In the genomic region with DNA sequence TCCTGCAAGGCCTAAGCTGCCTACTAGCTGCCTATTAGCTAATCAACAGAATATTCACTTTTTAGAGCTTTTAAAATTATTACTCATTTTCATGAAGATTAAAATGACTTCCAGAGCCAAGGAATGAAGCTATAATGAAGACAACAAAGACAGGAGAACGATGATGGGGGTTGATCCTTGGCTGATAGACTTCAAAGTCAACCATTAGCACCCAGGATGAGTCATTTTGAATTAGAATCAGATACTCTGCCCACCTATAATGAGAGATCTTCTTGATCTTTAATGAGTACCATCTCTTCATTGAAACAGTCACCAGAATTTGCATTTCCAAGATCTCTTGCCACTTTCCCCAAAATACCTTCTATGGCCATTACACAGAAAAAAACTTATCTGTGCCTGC, we compare ENCODE assay signal across 39 cellular contexts.
"Had no signal": no experiment of that assay in that cellular context is flagged by ENCODE, and none has a peak within 500 bp of the region (broad histone marks: within the 10 kb centered on the region; RNA-seq: fewer than 3 reads in every experiment).

No MANE protein-coding gene starts in this region.

- H3K4me1 ChIP-seq: adrenal gland, ascending aorta, body of pancreas, breast epithelium, colonic mucosa had no signal

- H3K9me3 Mint-ChIP-seq: activated naive CD4-positive, alpha-beta T cell treated with anti-CD3 and anti-CD28 coated beads for 36 hours; activated naive CD4-positive, alpha-beta T cell treated with anti-CD3 and anti-CD28 coated beads, Interleukin-2, amount 50 U/mL, for 24 hours; activated naive CD8-positive, alpha-beta T cell treated with anti-CD3 and anti-CD28 coated beads for 36 hours; activated naive CD8-positive, alpha-beta T cell treated with anti-CD3 and anti-CD28 coated beads, Interleukin-2, amount 50 U/mL, for 24 hours; brain; central memory CD8-positive, alpha-beta T cell had no signal

- FAIRE-seq: astrocyte, bronchial epithelial cell, colon had no signal

- H3K27ac Mint-ChIP-seq: activated naive CD4-positive, alpha-beta T cell treated with anti-CD3 and anti-CD28 coated beads for 36 hours; activated naive CD4-positive, alpha-beta T cell treated with anti-CD3 and anti-CD28 coated beads, Interleukin-2, amount 10 ng/mL, durations not matched to agents 7 days and 5 days; activated naive CD4-positive, alpha-beta T cell treated with anti-CD3 and anti-CD28 coated beads, Interleukin-2, amount 50 U/mL, for 24 hours; activated naive CD4-positive, alpha-beta T cell treated with anti-CD3 and anti-CD28 coated beads, Interleukin-2, amount 50 U/mL, for 72 hours; activated naive CD8-positive, alpha-beta T cell; activated naive CD8-positive, alpha-beta T cell treated with anti-CD3 and anti-CD28 coated beads for 36 hours; activated naive CD8-positive, alpha-beta T cell treated with anti-CD3 and anti-CD28 coated beads, Interleukin-2, amount 10 ng/mL, durations not matched to agents 7 days and 5 days; activated naive CD8-positive, alpha-beta T cell treated with anti-CD3 and anti-CD28 coated beads, Interleukin-2, amount 50 U/mL, for 24 hours; activated T-cell treated with anti-CD3 and anti-CD28 coated beads, Interleukin-2, amount 50 U/mL, for 72 hours; activated T-helper 1 cell treated with anti-CD3 and anti-CD28 coated beads, Interleukin-12 subunit alpha, Interleukin-12 subunit beta, Interleukin-2, Interleukin-4 antibody, amounts not matched to agents 30 ng/mL and 10 ng/mL and 1 ng/mL, durations not matched to agents 14 hours and 24 hours and 36 hours; activated T-helper 17 cell treated with anti-CD3 and anti-CD28 coated beads, Interleukin-2, amount 50 U/mL, for 72 hours; activated T-helper 2 cell treated with anti-CD3 and anti-CD28 coated beads, Interferon-gamma antibody, Interleukin-2, Interleukin-4, amounts not matched to agents 10 μg/mL and 5 μg/mL and 100 μg/mL, durations not matched to agents 14 hours and 24 hours and 36 hours; brain had no signal

- H3K4me1 Mint-ChIP-seq: activated naive CD4-positive, alpha-beta T cell treated with anti-CD3 and anti-CD28 coated beads, Interleukin-2, amount 10 ng/mL, durations not matched to agents 7 days and 5 days; activated T-helper 17 cell treated with anti-CD3 and anti-CD28 coated beads, Interleukin-2, amount 50 U/mL, for 72 hours; brain; central memory CD8-positive, alpha-beta T cell had no signal

- H3K4me3 Mint-ChIP-seq: activated naive CD4-positive, alpha-beta T cell treated with anti-CD3 and anti-CD28 coated beads for 36 hours; activated naive CD4-positive, alpha-beta T cell treated with anti-CD3 and anti-CD28 coated beads, Interleukin-2, amount 10 ng/mL, durations not matched to agents 7 days and 5 days; activated naive CD4-positive, alpha-beta T cell treated with anti-CD3 and anti-CD28 coated beads, Interleukin-2, amount 50 U/mL, for 24 hours; activated naive CD8-positive, alpha-beta T cell; activated naive CD8-positive, alpha-beta T cell treated with anti-CD3 and anti-CD28 coated beads for 36 hours; activated naive CD8-positive, alpha-beta T cell treated with anti-CD3 and anti-CD28 coated beads, Interleukin-2, amount 10 ng/mL, durations not matched to agents 7 days and 5 days; activated naive CD8-positive, alpha-beta T cell treated with anti-CD3 and anti-CD28 coated beads, Interleukin-2, amount 50 U/mL, for 24 hours; activated T-cell treated with anti-CD3 and anti-CD28 coated beads, Interleukin-2, amount 50 U/mL, for 72 hours; activated T-helper 1 cell treated with anti-CD3 and anti-CD28 coated beads, Interleukin-12 subunit alpha, Interleukin-12 subunit beta, Interleukin-2, Interleukin-4 antibody, amounts not matched to agents 30 ng/mL and 10 ng/mL and 1 ng/mL, durations not matched to agents 14 hours and 24 hours and 36 hours; activated T-helper 17 cell treated with anti-CD3 and anti-CD28 coated beads, Interleukin-2, amount 50 U/mL, for 72 hours; brain; central memory CD8-positive, alpha-beta T cell had no signal

- H3K36me3 Mint-ChIP-seq: activated naive CD4-positive, alpha-beta T cell treated with anti-CD3 and anti-CD28 coated beads, Interleukin-2, amount 10 ng/mL, durations not matched to agents 7 days and 5 days; activated naive CD4-positive, alpha-beta T cell treated with anti-CD3 and anti-CD28 coated beads, Interleukin-2, amount 50 U/mL, for 24 hours; activated naive CD8-positive, alpha-beta T cell; activated naive CD8-positive, alpha-beta T cell treated with anti-CD3 and anti-CD28 coated beads for 36 hours; activated naive CD8-positive, alpha-beta T cell treated with anti-CD3 and anti-CD28 coated beads, Interleukin-2, amount 10 ng/mL, durations not matched to agents 7 days and 5 days; brain had no signal

- H3K27me3 ChIP-seq: adrenal gland, ascending aorta, body of pancreas, brain microvascular endothelial cell, breast epithelium, cardiac muscle cell, colonic mucosa had no signal

- ATAC-seq: activated naive CD4-positive, alpha-beta T cell treated with anti-CD3 and anti-CD28 coated beads, Interleukin-2, amount 50 U/mL, for 72 hours; activated naive CD8-positive, alpha-beta T cell treated with anti-CD3 and anti-CD28 coated beads, Interleukin-2, amount 50 U/mL, for 24 hours; activated T-cell treated with anti-CD3 and anti-CD28 coated beads, Interleukin-2, amount 50 U/mL, for 72 hours; activated T-helper 17 cell treated with anti-CD3 and anti-CD28 coated beads, Interleukin-2, amount 50 U/mL, for 72 hours; body of pancreas had no signal

- H3K27me3 Mint-ChIP-seq: activated naive CD4-positive, alpha-beta T cell treated with anti-CD3 and anti-CD28 coated beads, Interleukin-2, amount 10 ng/mL, durations not matched to agents 7 days and 5 days had no signal

- DNase-seq: activated effector memory CD4-positive, alpha-beta T cell treated with anti-CD3 and anti-CD28 coated beads, Interleukin-2, amount 50 U/mL, for 16 hours; activated effector memory CD4-positive, alpha-beta T cell treated with Interleukin-2 at 50 U/mL for 16 hours; activated gamma-delta T cell; activated gamma-delta T cell treated with Interleukin-2 at 50 U/mL for 16 hours; activated naive CD4-positive, alpha-beta T cell; activated naive CD4-positive, alpha-beta T cell treated with anti-CD3 and anti-CD28 coated beads for 36 hours; activated naive CD4-positive, alpha-beta T cell treated with anti-CD3 and anti-CD28 coated beads, Interleukin-2, amount 10 ng/mL, durations not matched to agents 7 days and 5 days; activated naive CD4-positive, alpha-beta T cell treated with anti-CD3 and anti-CD28 coated beads, Interleukin-2, amount 50 U/mL, for 16 hours; activated naive CD4-positive, alpha-beta T cell treated with Interleukin-2 at 50 U/mL for 16 hours; activated naive CD8-positive, alpha-beta T cell treated with anti-CD3 and anti-CD28 coated beads for 36 hours; activated naive CD8-positive, alpha-beta T cell treated with anti-CD3 and anti-CD28 coated beads, Interleukin-2, amount 10 ng/mL, durations not matched to agents 7 days and 5 days; activated naive CD8-positive, alpha-beta T cell treated with anti-CD3 and anti-CD28 coated beads, Interleukin-2, amount 50 U/mL, for 24 hours; activated T-cell treated with anti-CD3 and anti-CD28 coated beads, Interleukin-2, amount 50 U/mL, for 48 hours; activated T-cell treated with anti-CD3 and anti-CD28 coated beads, Interleukin-2, amount 50 U/mL, for 72 hours; adrenal gland; amniotic stem cell; amygdala; anterior cingulate cortex; aorta; body of pancreas; brain microvascular endothelial cell; caudate nucleus; central memory CD4-positive, alpha-beta T cell; cerebellar nuclear complex; colonic mucosa had no signal

- H3K36me3 ChIP-seq: adrenal gland, ascending aorta, brain microvascular endothelial cell, breast epithelium, cardiac muscle cell, colonic mucosa had no signal

- H3K27ac ChIP-seq: adrenal gland, ascending aorta, body of pancreas, brain microvascular endothelial cell, breast epithelium, cardiac muscle cell, colonic mucosa had no signal

- H3K4me3 ChIP-seq: adrenal gland, ascending aorta, body of pancreas, breast epithelium, cardiac muscle cell, colonic mucosa had no signal

- H3K9me3 ChIP-seq: adrenal gland, ascending aorta, body of pancreas, breast epithelium, colonic mucosa had no signal
